In genomic region chr2:127092306-127092705, GRCh38 we compare ENCODE assay signal across 1 cellular context.
TF ChIP-seq lines count a peak whose summit lies in the region.

No MANE protein-coding gene starts in this region.

TF ChIP-seq in GM23338, 12 proteins besides CTCF, POLR2A, EP300 and RAD21 (continued from another document):
- TF ChIP-seq ZNF462 (CRISPR knock-in tag; IDR thresholded peaks at IDR 0.05), result no peak
- TF ChIP-seq EZH2phosphoT487 (IDR thresholded peaks at IDR 0.05; ENCODE audit: unreplicated experiment), result no peak
- no peak for TF ChIP-seq JUNB (IDR thresholded peaks at IDR 0.05; ENCODE audit: unreplicated experiment)
- no peak for TF ChIP-seq ZNF331 (CRISPR knock-in tag; IDR thresholded peaks at IDR 0.05; ENCODE audit: low read depth)
- no peak for TF ChIP-seq STAT1 (IDR thresholded peaks at IDR 0.05; ENCODE audit: unreplicated experiment)
- TF ChIP-seq NANOG (IDR thresholded peaks at IDR 0.05; ENCODE audit: borderline replicate concordance), result no peak
- TF ChIP-seq POLR2AphosphoS5 (IDR thresholded peaks at IDR 0.05; ENCODE audit: low read depth), result no peak
- TF ChIP-seq REST (IDR thresholded peaks at IDR 0.05; ENCODE audit: unreplicated experiment), result no peak
